In the genomic region with DNA sequence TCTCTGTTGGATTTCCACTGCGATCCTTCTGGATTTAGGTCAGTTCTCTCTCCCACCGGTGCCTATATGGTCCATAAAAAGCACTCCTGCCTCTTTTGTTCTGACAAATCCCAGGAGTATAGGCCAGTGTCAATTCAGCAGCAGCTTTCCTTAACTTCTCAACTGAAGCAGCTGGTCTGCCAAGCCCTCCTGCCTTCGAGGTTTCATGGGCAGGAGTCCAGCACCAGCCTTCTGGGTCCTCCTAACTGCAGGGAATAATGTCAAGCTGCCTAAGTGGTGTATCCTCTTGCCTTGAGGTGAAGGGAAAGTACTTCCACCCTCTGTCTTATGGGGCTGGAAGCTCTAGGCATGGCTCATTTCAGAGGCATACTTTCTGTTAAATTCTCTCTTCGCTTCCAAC, we compare ENCODE assay signal across 31 cellular contexts.
"Had no signal": no experiment of that assay in that cellular context is flagged by ENCODE, and none has a peak within 500 bp of the region (broad histone marks: within the 10 kb centered on the region; RNA-seq: fewer than 3 reads in every experiment).

No MANE protein-coding gene starts in this region.

- H3K4me3 ChIP-seq: K562, SJCRH30, SK-N-MC had no signal

- H3K9me3 Mint-ChIP-seq: activated CD4-positive, alpha-beta memory T cell treated with anti-CD3 and anti-CD28 coated beads, Interleukin-2, amount 10 ng/mL, durations not matched to agents 7 days and 5 days; activated naive CD8-positive, alpha-beta T cell treated with anti-CD3 and anti-CD28 coated beads for 36 hours had no signal

- H3K27ac Mint-ChIP-seq: activated CD4-positive, alpha-beta memory T cell treated with anti-CD3 and anti-CD28 coated beads, Interleukin-2, amount 10 ng/mL, durations not matched to agents 7 days and 5 days; activated CD8-positive, alpha-beta memory T cell treated with anti-CD3 and anti-CD28 coated beads, Interleukin-2, amount 10 ng/mL, durations not matched to agents 7 days and 5 days; activated naive CD8-positive, alpha-beta T cell treated with anti-CD3 and anti-CD28 coated beads for 36 hours had no signal

- H3K36me3 ChIP-seq: brain microvascular endothelial cell, SJCRH30, WERI-Rb-1 had no signal

- H3K27me3 ChIP-seq: brain microvascular endothelial cell, SJCRH30 had no signal

- H3K27ac ChIP-seq: brain microvascular endothelial cell, SJCRH30, SK-N-MC, WERI-Rb-1 had no signal

- H3K4me1 Mint-ChIP-seq: activated CD4-positive, alpha-beta memory T cell treated with anti-CD3 and anti-CD28 coated beads, Interleukin-2, amount 10 ng/mL, durations not matched to agents 7 days and 5 days; activated CD8-positive, alpha-beta memory T cell treated with anti-CD3 and anti-CD28 coated beads, Interleukin-2, amount 10 ng/mL, durations not matched to agents 7 days and 5 days; activated naive CD8-positive, alpha-beta T cell treated with anti-CD3 and anti-CD28 coated beads for 36 hours had no signal

- H3K36me3 Mint-ChIP-seq: activated CD8-positive, alpha-beta memory T cell treated with anti-CD3 and anti-CD28 coated beads, Interleukin-2, amount 10 ng/mL, durations not matched to agents 7 days and 5 days; activated naive CD8-positive, alpha-beta T cell treated with anti-CD3 and anti-CD28 coated beads for 36 hours had no signal

- H3K27me3 Mint-ChIP-seq: activated naive CD8-positive, alpha-beta T cell treated with anti-CD3 and anti-CD28 coated beads for 36 hours had no signal

- DNase-seq: activated CD4-positive, alpha-beta memory T cell treated with anti-CD3 and anti-CD28 coated beads, Interleukin-2, amount 10 ng/mL, durations not matched to agents 7 days and 5 days; activated CD4-positive, alpha-beta T cell treated with anti-CD3 and anti-CD28 coated beads for 1 hour; activated CD4-positive, alpha-beta T cell treated with anti-CD3 and anti-CD28 coated beads for 48 hours; activated CD4-positive, CD25-positive, alpha-beta regulatory T cell; activated CD8-positive, alpha-beta memory T cell treated with anti-CD3 and anti-CD28 coated beads for 24 hours; activated CD8-positive, alpha-beta memory T cell treated with anti-CD3 and anti-CD28 coated beads, Interleukin-2, amount 10 ng/mL, durations not matched to agents 7 days and 5 days; activated CD8-positive, alpha-beta memory T cell treated with anti-CD3 and anti-CD28 coated beads, Interleukin-2, amount 50 U/mL, for 48 hours; activated effector memory CD4-positive, alpha-beta T cell treated with Interleukin-2 at 50 U/mL for 16 hours; activated naive CD4-positive, alpha-beta T cell; activated naive CD4-positive, alpha-beta T cell treated with anti-CD3 and anti-CD28 coated beads, Interleukin-2, amount 50 U/mL, for 16 hours; activated naive CD8-positive, alpha-beta T cell treated with anti-CD3 and anti-CD28 coated beads for 36 hours; activated T-cell treated with anti-CD3 and anti-CD28 coated beads, Interleukin-2, amount 50 U/mL, for 48 hours; amniotic stem cell; aorta; brain microvascular endothelial cell; central memory CD4-positive, alpha-beta T cell; NCI-H1417; NCI-H146; NCI-H187 treated with DMSO at 0.1 percent for 48 hours; NCI-H2081; NCI-H2171 treated with DMSO at 0.1 percent for 48 hours; NCI-H2227 treated with DMSO at 0.1 percent for 48 hours; NCI-H510A; NCI-H526; NCI-H774; SHP77; SJCRH30; T1000; WERI-Rb-1 had no signal

- H3K9me3 ChIP-seq: SJCRH30 had no signal

- H3K4me3 Mint-ChIP-seq: activated CD4-positive, alpha-beta memory T cell treated with anti-CD3 and anti-CD28 coated beads, Interleukin-2, amount 10 ng/mL, durations not matched to agents 7 days and 5 days; activated CD8-positive, alpha-beta memory T cell treated with anti-CD3 and anti-CD28 coated beads, Interleukin-2, amount 10 ng/mL, durations not matched to agents 7 days and 5 days; activated naive CD8-positive, alpha-beta T cell treated with anti-CD3 and anti-CD28 coated beads for 36 hours had no signal
